Comparison of ENCODE assay signal across 8 cellular contexts in the genomic region with DNA sequence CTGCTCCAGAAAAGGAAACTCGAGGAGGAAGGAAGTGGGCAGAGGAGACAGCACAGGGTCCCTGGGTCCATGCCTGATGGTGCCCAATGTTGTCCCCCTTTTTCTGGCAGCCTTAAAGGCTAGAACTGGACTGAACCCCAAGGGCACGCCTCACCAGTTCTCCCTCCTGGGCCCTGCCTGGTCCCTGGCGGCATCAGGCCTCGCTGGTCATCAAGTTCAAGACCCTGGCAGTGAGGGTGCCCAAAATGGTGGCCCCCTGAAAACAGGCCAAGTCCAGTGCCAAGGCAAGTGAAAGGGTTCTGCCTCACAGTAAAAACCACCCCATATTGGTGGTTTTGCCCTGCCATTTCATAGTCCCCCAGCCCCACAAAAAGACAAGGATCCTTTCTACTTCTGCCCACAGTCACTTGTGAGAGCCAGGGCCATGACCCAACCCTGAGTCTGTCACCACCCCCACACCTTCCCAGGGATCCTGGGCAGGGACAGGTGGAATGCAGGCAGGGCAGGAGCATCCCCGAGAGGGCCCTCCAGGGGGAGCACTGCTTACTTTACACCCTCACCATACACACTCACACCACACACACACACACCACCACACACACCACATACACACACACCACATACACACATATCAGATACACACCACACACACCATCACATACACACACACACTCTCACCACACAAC.
DNase-seq lines count a peak whose midpoint lies in the region; ATAC-seq, FAIRE-seq and TF ChIP-seq lines count a peak whose summit lies in the region.

No MANE protein-coding gene starts in this region.

- peak overlapping the region; percentile 79 to 95 (median 92) for H3K4me2 ChIP-seq in BLaER1 treated with 17β-estradiol and CSF1 and Interleukin-3, amounts not matched to agents 10 nM and 100 nM

- no peak overlapping the region for H3K27ac Mint-ChIP-seq in activated CD8-positive, alpha-beta T cell treated with anti-CD3 and anti-CD28 coated beads, Interleukin-2, amount 10 ng/mL, durations not matched to agents 7 days and 5 days
- H3K27ac Mint-ChIP-seq in stimulated activated naive CD8-positive, alpha-beta T cell treated with anti-CD3 and anti-CD28 coated beads, Interleukin-15, Interleukin-2, amounts not matched to agents 100 ng/mL and 50 ng/mL, for 24 hours = peak overlapping the region; percentile 72

- no peak for FAIRE-seq in GM12891 (lab: Jason Lieb, UNC)

- H3K9me3 ChIP-seq in BLaER1 treated with 17β-estradiol and CSF1 and Interleukin-3, amounts not matched to agents 10 nM and 100 nM (replicated peaks in 1 of 11) = peaks cover 29 to 46% (median 40%) of the 10 kb centered on the region in 11 experiments
- H3K9me3 ChIP-seq in stomach = peaks cover 0 to 34% (median 6%) of the 10 kb centered on the region in 4 donors

- intact Hi-C loops in stomach (cut with DNase I; ENCODE audit: low total_unique reads) = loop anchor here (10.0 kb wide), 1 partner anchor 325 kb away; no protein-coding TSS in a partner anchor

- ATAC-seq in GM19035 (IDR thresholded peaks at IDR 0.05; ENCODE audit: unreplicated experiment) = peak; percentile 36
- peak; percentile 21 for ATAC-seq in HG03103 (IDR thresholded peaks at IDR 0.05; ENCODE audit: low read depth, unreplicated experiment)
- peak; percentile 21 for ATAC-seq in activated CD8-positive, alpha-beta T cell treated with anti-CD3 and anti-CD28 coated beads, Interleukin-2, amount 10 ng/mL, durations not matched to agents 7 days and 5 days

- WGBS in stomach, 5 donors = 43 to 82% (median 65%) methylated on average over 2 to 5 of the region's 5 CpGs

- H3K9me3 Mint-ChIP-seq in activated CD8-positive, alpha-beta T cell treated with anti-CD3 and anti-CD28 coated beads, Interleukin-2, amount 10 ng/mL, durations not matched to agents 7 days and 5 days (ENCODE audit: insufficient read depth) = peaks cover 8% of the 10 kb centered on the region
- peaks cover 12% of the 10 kb centered on the region for H3K9me3 Mint-ChIP-seq in stimulated activated naive CD8-positive, alpha-beta T cell treated with anti-CD3 and anti-CD28 coated beads, Interleukin-15, Interleukin-2, amounts not matched to agents 100 ng/mL and 50 ng/mL, for 24 hours

- TF ChIP-seq POLR2A in GM12891 (IDR thresholded peaks at IDR 0.05; ENCODE audit: low read depth, low read length) = no peak
- no peak for TF ChIP-seq POLR2A in stomach (IDR thresholded peaks at IDR 0.05)

- DNase-seq in activated CD8-positive, alpha-beta T cell treated with anti-CD3 and anti-CD28 coated beads, Interleukin-2, amount 10 ng/mL, durations not matched to agents 7 days and 5 days = no peak
- DNase-seq in DMS153 (lab: John Stamatoyannopoulos, UW) (no peak), GM12891 (ENCODE audit: insufficient read length, low spot score) (no peak), stomach (no peak)

- peak in 2 of 7 experiments; percentile 6 to 8 for TF ChIP-seq CTCF in stomach (IDR thresholded peaks at IDR 0.05)

- peaks cover 2% of the 10 kb centered on the region for H3K36me3 Mint-ChIP-seq in activated CD8-positive, alpha-beta T cell treated with anti-CD3 and anti-CD28 coated beads, Interleukin-2, amount 10 ng/mL, durations not matched to agents 7 days and 5 days (ENCODE audit: low read depth)
- H3K36me3 Mint-ChIP-seq in stimulated activated naive CD8-positive, alpha-beta T cell treated with anti-CD3 and anti-CD28 coated beads, Interleukin-15, Interleukin-2, amounts not matched to agents 100 ng/mL and 50 ng/mL, for 24 hours (ENCODE audit: low read depth) = peaks cover 4% of the 10 kb centered on the region

- H3K4me1 ChIP-seq in BLaER1 treated with 17β-estradiol and CSF1 and Interleukin-3, amounts not matched to agents 10 nM and 100 nM = peaks cover 38 to 57% (median 48%) of the 10 kb centered on the region in 10 experiments
- peaks cover 0 to 13% (median 11%) of the 10 kb centered on the region in 4 donors for H3K4me1 ChIP-seq in stomach

- peak overlapping the region in 8 of 10 experiments; percentile 8 to 54 (median 32); a peak in 11 of 20 replicates for H3K4me3 ChIP-seq in BLaER1 treated with 17β-estradiol and CSF1 and Interleukin-3, amounts not matched to agents 10 nM and 100 nM
- H3K4me3 ChIP-seq in stomach = no peak overlapping the region

- peaks cover 0 to 4% (median 0%) of the 10 kb centered on the region in 11 experiments; a peak in 1 of 22 replicates for H3K36me3 ChIP-seq in BLaER1 treated with 17β-estradiol and CSF1 and Interleukin-3, amounts not matched to agents 10 nM and 100 nM
- no peaks in the 10 kb centered on the region for H3K36me3 ChIP-seq in stomach

- POLR2A ChIA-PET in activated CD8-positive, alpha-beta T cell treated with anti-CD3 and anti-CD28 coated beads, Interleukin-2, amount 10 ng/mL, durations not matched to agents 7 days and 5 days (lab: Charles Lee) = no interaction called here

- H3K4me3 Mint-ChIP-seq in activated CD8-positive, alpha-beta T cell treated with anti-CD3 and anti-CD28 coated beads, Interleukin-2, amount 10 ng/mL, durations not matched to agents 7 days and 5 days = no peak overlapping the region
- H3K4me3 Mint-ChIP-seq in stimulated activated naive CD8-positive, alpha-beta T cell treated with anti-CD3 and anti-CD28 coated beads, Interleukin-15, Interleukin-2, amounts not matched to agents 100 ng/mL and 50 ng/mL, for 24 hours = peak overlapping the region; percentile 21

- CTCF ChIA-PET in activated CD8-positive, alpha-beta T cell treated with anti-CD3 and anti-CD28 coated beads, Interleukin-2, amount 10 ng/mL, durations not matched to agents 7 days and 5 days (lab: Charles Lee) = interaction anchor here (0.9 to 1.2 kb wide), 2 partner anchors 116 to 453 kb away, joined by 3 to 7 read pairs; no protein-coding TSS in a partner anchor

- H3K4me1 Mint-ChIP-seq in activated CD8-positive, alpha-beta T cell treated with anti-CD3 and anti-CD28 coated beads, Interleukin-2, amount 10 ng/mL, durations not matched to agents 7 days and 5 days (ENCODE audit: low read depth) = peaks cover 18% of the 10 kb centered on the region
- peaks cover 9% of the 10 kb centered on the region for H3K4me1 Mint-ChIP-seq in stimulated activated naive CD8-positive, alpha-beta T cell treated with anti-CD3 and anti-CD28 coated beads, Interleukin-15, Interleukin-2, amounts not matched to agents 100 ng/mL and 50 ng/mL, for 24 hours (ENCODE audit: low read depth)

- no peaks in the 10 kb centered on the region; a peak in 1 of 22 replicates for H4K20me1 ChIP-seq in BLaER1 treated with 17β-estradiol and CSF1 and Interleukin-3, amounts not matched to agents 10 nM and 100 nM

- H3K27me3 Mint-ChIP-seq in activated CD8-positive, alpha-beta T cell treated with anti-CD3 and anti-CD28 coated beads, Interleukin-2, amount 10 ng/mL, durations not matched to agents 7 days and 5 days (ENCODE audit: low read depth) = peaks cover 6% of the 10 kb centered on the region
- peaks cover 6% of the 10 kb centered on the region for H3K27me3 Mint-ChIP-seq in stimulated activated naive CD8-positive, alpha-beta T cell treated with anti-CD3 and anti-CD28 coated beads, Interleukin-15, Interleukin-2, amounts not matched to agents 100 ng/mL and 50 ng/mL, for 24 hours

- TF ChIP-seq EP300 in stomach (IDR thresholded peaks at IDR 0.05) = no peak

- H3K27me3 ChIP-seq in BLaER1 treated with 17β-estradiol and CSF1 and Interleukin-3, amounts not matched to agents 10 nM and 100 nM = no peaks in the 10 kb centered on the region
- peaks cover 0 to 11% (median 0%) of the 10 kb centered on the region in 3 donors for H3K27me3 ChIP-seq in stomach

- H3K27ac ChIP-seq in BLaER1 treated with 17β-estradiol and CSF1 and Interleukin-3, amounts not matched to agents 10 nM and 100 nM = peak overlapping the region; percentile 39 to 96 (median 85); a peak in 21 of 22 replicates
- H3K27ac ChIP-seq in stomach = no peak overlapping the region

- peak overlapping the region; percentile 34 to 76 (median 66); a peak in 21 of 22 replicates for H3K9ac ChIP-seq in BLaER1 treated with 17β-estradiol and CSF1 and Interleukin-3, amounts not matched to agents 10 nM and 100 nM

TF ChIP-seq in GM12891, 5 proteins besides CTCF, POLR2A, EP300 and RAD21:
- no peak for TF ChIP-seq PAX5 (IDR thresholded peaks at IDR 0.05; ENCODE audit: insufficient read depth, low read length, severe bottlenecking)
- TF ChIP-seq POLR2AphosphoS5 (IDR thresholded peaks at IDR 0.05; ENCODE audit: low read depth, low read length) = no peak
- TF ChIP-seq TAF1 (IDR thresholded peaks at IDR 0.05; ENCODE audit: low read depth, low read length) = no peak
- TF ChIP-seq POU2F2 (IDR thresholded peaks at IDR 0.05; ENCODE audit: low read depth, low read length) = no peak
- TF ChIP-seq SPI1 (IDR thresholded peaks at IDR 0.05; ENCODE audit: low read depth, low read length) = no peak

Comparison
In these comparisons a context has a peak if more than half of its experiments do, and no peak if none do; other contexts are left out.
1. H3K27ac ChIP-seq: peak in BLaER1 treated with 17β-estradiol and CSF1 and Interleukin-3, amounts not matched to agents 10 nM and 100 nM (11 of 11); none in stomach (0 of 5).
2. H3K4me3 ChIP-seq: peak in BLaER1 treated with 17β-estradiol and CSF1 and Interleukin-3, amounts not matched to agents 10 nM and 100 nM (8 of 10); none in stomach (0 of 4).
3. Peak in every context shown above with its lines, with median percentiles within 50 percentile points of each other: ATAC-seq.